In genomic region chr4:107349732-107350131, GRCh38 we compare ENCODE assay signal across 1 cellular context.
TF ChIP-seq lines count a peak whose summit lies in the region.

No MANE protein-coding gene starts in this region.

TF ChIP-seq in HepG2, 621 proteins besides CTCF, POLR2A, EP300 and RAD21 (continued from another document):
- TF ChIP-seq NR2F1 (CRISPR knock-in tag; IDR thresholded peaks at IDR 0.05) (no peak), ZNF766 (CRISPR knock-in tag; IDR thresholded peaks at IDR 0.05; ENCODE audit: borderline replicate concordance) (no peak), DNMT3B (CRISPR knock-in tag; conservative IDR thresholded peaks at IDR 0.05) (no peak)
